ENCODE assay signal across 11 cellular contexts in the genomic region with DNA sequence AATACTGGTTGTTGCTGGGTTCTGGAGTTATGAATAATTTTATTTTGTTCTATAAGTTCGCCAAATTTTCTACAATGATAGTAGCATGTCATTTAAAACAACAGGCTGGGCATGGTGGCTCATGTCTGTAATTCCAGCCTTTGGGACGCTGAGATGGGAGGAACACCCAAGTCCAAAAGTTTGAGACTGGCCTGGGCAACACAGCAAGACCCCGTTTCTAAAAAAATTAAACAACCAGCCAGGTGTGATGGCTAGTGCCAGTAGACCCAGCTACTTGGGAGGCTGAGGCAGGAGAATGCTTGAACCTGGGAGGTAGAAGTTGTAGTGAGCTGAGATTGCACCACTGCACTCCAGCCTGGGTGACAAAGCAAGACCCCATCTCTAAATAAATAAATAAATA.
"Had no signal": no experiment of that assay in that cellular context is flagged by ENCODE, and none has a peak within 500 bp of the region (broad histone marks: within the 10 kb centered on the region; RNA-seq: fewer than 3 reads in every experiment).

No MANE protein-coding gene starts in this region.

- H3K36me3 ChIP-seq: HAP-1 had no signal

- H3K4me3 Mint-ChIP-seq: GM23338, H9, HFFc6 had no signal

- H3K4me2 ChIP-seq: GM23338 had no signal

- DNase-seq: GM23248, GOT3, H7, H9, HCEC 1CT, HFFc6 had no signal

- H3K9me3 ChIP-seq: HAP-1 had no signal

- H3K4me3 ChIP-seq: GM23248, GM23338, HAP-1 had no signal

- H3K4me1 ChIP-seq: HAP-1 had no signal

- H2AFZ ChIP-seq: GM23248, GM23338 had no signal

- H3K9me3 Mint-ChIP-seq: GM23338, H9, HFFc6 had no signal

- H3K27ac ChIP-seq: GM23248 had no signal

- ATAC-seq: HCT116 had no signal

- FAIRE-seq: H1, H54 had no signal

- H3K9ac ChIP-seq: GM23248 had no signal

- H3K27ac Mint-ChIP-seq: GM23338, H9, HFFc6 had no signal
